8 cellular contexts compared by ENCODE assay signal in genomic region chr2:219057709-219058540, GRCh38. TPM values are rescaled to one million over a fixed set of nuclear protein-coding genes. Genes with fewer than 3 reads are reported as not detected.
DNase-seq lines count a peak whose midpoint lies in the region; ATAC-seq and TF ChIP-seq lines count a peak whose summit lies in the region.

No MANE protein-coding gene starts in this region.

- no peak overlapping the region for H3K18ac ChIP-seq in mesenchymal stem cell (ENCODE audit: low read depth in 1 of 2, low read length in 2 of 2)

- peaks cover 82% of the 10 kb centered on the region for H3K27me3 ChIP-seq in A673 (replicated peaks; ENCODE audit: insufficient read depth, low read depth, low read length, poor library complexity)
- peaks cover 86 to 88% of the 10 kb centered on the region in 2 experiments for H3K27me3 ChIP-seq in mesenchymal stem cell (ENCODE audit: control insufficient read depth in 1 of 2, insufficient read depth in 1 of 2, low read length in 2 of 2)

- no peak overlapping the region for H2AFZ ChIP-seq in mesenchymal stem cell (ENCODE audit: low read depth, low read length)

- H3K4me1 ChIP-seq in A673 (ENCODE audit: insufficient read depth, low read length, poor library complexity, severe bottlenecking) (no peaks in the 10 kb centered on the region), mesenchymal stem cell (ENCODE audit: control insufficient read depth, insufficient read depth, low read depth, low read length) (peaks cover 38% of the 10 kb centered on the region)

- BruUV-seq in A673 (replicated peaks; lab: Mats Ljungman, UMichigan) = no TSS peak

- H3K27ac Mint-ChIP-seq in activated CD4-positive, alpha-beta memory T cell treated with anti-CD3 and anti-CD28 coated beads for 36 hours = no peak overlapping the region

- H3K23ac ChIP-seq in mesenchymal stem cell (ENCODE audit: low read length in 2 of 2) = no peak overlapping the region

- intact Hi-C loops in A673 (cut with micrococcal nuclease; ENCODE audit: unreplicated experiment) = loop anchor here (1.0 to 10.0 kb wide), 3 partner anchors 61 to 237 kb away; no protein-coding TSS in a partner anchor
- intact Hi-C loops in activated CD4-positive, alpha-beta memory T cell treated with anti-CD3 and anti-CD28 coated beads for 36 hours (cut with micrococcal nuclease) = loop anchor here (1.0 to 5.0 kb wide), 5 partner anchors 46 to 239 kb away; no protein-coding TSS in a partner anchor

- DNase-seq in A673 (ENCODE audit: low spot score) (peak; percentile 81), NCI-H510A treated with DMSO at 0.1 percent for 48 hours (lab: John Stamatoyannopoulos, UW) (peak; percentile 66), mesenchymal stem cell (peak; percentile 57)
- DNase-seq in activated CD4-positive, alpha-beta memory T cell treated with anti-CD3 and anti-CD28 coated beads for 36 hours = peak; percentile 87
- DNase-seq in effector CD4-positive, alpha-beta T cell = peak; percentile 61
- DNase-seq in stimulated activated CD8-positive, alpha-beta memory T cell treated with anti-CD3 and anti-CD28 coated beads, Interleukin-15, amount 100 ng/mL, for 1 hour (ENCODE audit: low read depth) = peak; percentile 54

- H3K4me2 ChIP-seq in mesenchymal stem cell (ENCODE audit: low read length, poor library complexity, severe bottlenecking) = peak overlapping the region; percentile 1

- CTCF ChIA-PET in A673 (lab: Charles Lee) = interaction anchor here (0.5 to 1.8 kb wide), 8 partner anchors 16 to 154 kb away, joined by 3 to 18 read pairs (median 4); no protein-coding TSS in a partner anchor
- CTCF ChIA-PET in activated CD4-positive, alpha-beta memory T cell treated with anti-CD3 and anti-CD28 coated beads for 36 hours (lab: Charles Lee) = interaction anchor here (0.6 to 12.3 kb wide), 38 partner anchors 10 to 241 kb away, joined by 3 to 238 read pairs (median 4); partner anchors contain the start of genes CFAP65, NHEJ1 and SLC23A3

- H2BK120ac ChIP-seq in mesenchymal stem cell (ENCODE audit: low read depth, low read length) = no peak overlapping the region

- TF ChIP-seq CTCF in A673 (conservative IDR thresholded peaks at IDR 0.05; ENCODE audit: low read depth, low read length) = peak; percentile 91

- no peaks in the 10 kb centered on the region for H3K79me1 ChIP-seq in mesenchymal stem cell (replicated peaks; ENCODE audit: low read length, poor library complexity, severe bottlenecking)

- H3K27ac ChIP-seq in A673 (ENCODE audit: low read depth, low read length, poor library complexity, severe bottlenecking) (no peak overlapping the region), mesenchymal stem cell (ENCODE audit: low read length, poor library complexity, severe bottlenecking) (no peak overlapping the region)

- no peak overlapping the region for H2AK5ac ChIP-seq in mesenchymal stem cell (ENCODE audit: low read length, severe bottlenecking)

- H3K9ac ChIP-seq in mesenchymal stem cell (ENCODE audit: low read length) = peak overlapping the region; percentile 29

- no peak overlapping the region for H4K8ac ChIP-seq in mesenchymal stem cell (ENCODE audit: low read length)

- peak overlapping the region; percentile 46 for H3K4me3 Mint-ChIP-seq in activated CD4-positive, alpha-beta memory T cell treated with anti-CD3 and anti-CD28 coated beads for 36 hours

- H3K9me3 ChIP-seq in A673 (ENCODE audit: low read depth, low read length, poor library complexity, severe bottlenecking) (no peaks in the 10 kb centered on the region), mesenchymal stem cell (ENCODE audit: control insufficient read depth, low read length) (no peaks in the 10 kb centered on the region)

- POLR2A ChIA-PET in A673 (lab: Charles Lee; ENCODE audit: low non-redundant PET) = interaction anchor here (0.6 kb wide), 1 partner anchor 481 kb away, joined by 3 read pairs; no protein-coding TSS in a partner anchor
- POLR2A ChIA-PET in activated CD4-positive, alpha-beta memory T cell treated with anti-CD3 and anti-CD28 coated beads for 36 hours (lab: Charles Lee) = interaction anchor here (1.5 kb wide), 1 partner anchor 99 kb away, joined by 4 read pairs; no protein-coding TSS in a partner anchor

- peaks cover 62% of the 10 kb centered on the region for H3K27me3 Mint-ChIP-seq in activated CD4-positive, alpha-beta memory T cell treated with anti-CD3 and anti-CD28 coated beads for 36 hours

- H3K36me3 Mint-ChIP-seq in activated CD4-positive, alpha-beta memory T cell treated with anti-CD3 and anti-CD28 coated beads for 36 hours = no peaks in the 10 kb centered on the region

- H3K9me3 Mint-ChIP-seq in activated CD4-positive, alpha-beta memory T cell treated with anti-CD3 and anti-CD28 coated beads for 36 hours = no peaks in the 10 kb centered on the region

- no peak overlapping the region for H3K4ac ChIP-seq in mesenchymal stem cell (ENCODE audit: low read depth in 1 of 2, low read length in 2 of 2)

- no peak overlapping the region for H3K4me3 ChIP-seq in A673 (ENCODE audit: low read depth, low read length, poor library complexity, severe bottlenecking)
- peak overlapping the region in 1 of 2 experiments; percentile 60 for H3K4me3 ChIP-seq in mesenchymal stem cell (ENCODE audit: insufficient read depth in 1 of 2, low read depth in 1 of 2, low read length in 2 of 2)

- H2BK12ac ChIP-seq in mesenchymal stem cell (ENCODE audit: low read length in 2 of 2) = no peak overlapping the region

- no peak overlapping the region for H2BK5ac ChIP-seq in mesenchymal stem cell (ENCODE audit: low read depth, low read length, poor library complexity, severe bottlenecking)

- H3K36me3 ChIP-seq in A673 (ENCODE audit: insufficient read depth, low read length, poor library complexity, severe bottlenecking) (no peaks in the 10 kb centered on the region), mesenchymal stem cell (ENCODE audit: control insufficient read depth in 1 of 2, insufficient read depth in 2 of 2, low read depth in 1 of 2, low read length in 2 of 2) (no peaks in the 10 kb centered on the region)

- no peak overlapping the region for H4K91ac ChIP-seq in mesenchymal stem cell (ENCODE audit: low read length)

- no peak overlapping the region for H2BK15ac ChIP-seq in mesenchymal stem cell (ENCODE audit: low read depth, poor library complexity, severe bottlenecking)

- 5% methylated on average over 50 of the region's 52 CpGs for WGBS in mesenchymal stem cell

- peaks cover 26% of the 10 kb centered on the region for H3K4me1 Mint-ChIP-seq in activated CD4-positive, alpha-beta memory T cell treated with anti-CD3 and anti-CD28 coated beads for 36 hours (ENCODE audit: low read depth)

- ATAC-seq in GM18861 (IDR thresholded peaks at IDR 0.05; ENCODE audit: unreplicated experiment) (peak; percentile 86), HG03159 (IDR thresholded peaks at IDR 0.05; ENCODE audit: unreplicated experiment) (peak; percentile 87)

- no peak overlapping the region for H3K14ac ChIP-seq in mesenchymal stem cell (ENCODE audit: low read length in 2 of 2)

RNA-seq across cellular contexts. Expression of gene IHH, which starts 2.8 kb away (rescaled TPM):
- total RNA-seq in A673 (2021) = 0.15 TPM in 2 replicates
- total RNA-seq in activated CD4-positive, alpha-beta memory T cell treated with anti-CD3 and anti-CD28 coated beads for 36 hours = under 1 TPM in 1 of 2 experiments, not detected in 1; 0.10 TPM
- not detected for polyA plus RNA-seq in mesenchymal stem cell (2013, experiment 1 of 2)
- not detected for polyA plus RNA-seq in mesenchymal stem cell (2013, experiment 2 of 2)

RNA-seq across cellular contexts. Expression of gene CFAP65, which starts 16.6 kb away (rescaled TPM):
- 0.13 and 0.83 TPM in 2 replicates for total RNA-seq in A673 (2021)
- total RNA-seq in activated CD4-positive, alpha-beta memory T cell treated with anti-CD3 and anti-CD28 coated beads for 36 hours = not detected
- 0.01 TPM for polyA plus RNA-seq in mesenchymal stem cell (2013, experiment 1 of 2)
- not detected for polyA plus RNA-seq in mesenchymal stem cell (2013, experiment 2 of 2)
